8 cellular contexts compared by ENCODE assay signal in the genomic region with DNA sequence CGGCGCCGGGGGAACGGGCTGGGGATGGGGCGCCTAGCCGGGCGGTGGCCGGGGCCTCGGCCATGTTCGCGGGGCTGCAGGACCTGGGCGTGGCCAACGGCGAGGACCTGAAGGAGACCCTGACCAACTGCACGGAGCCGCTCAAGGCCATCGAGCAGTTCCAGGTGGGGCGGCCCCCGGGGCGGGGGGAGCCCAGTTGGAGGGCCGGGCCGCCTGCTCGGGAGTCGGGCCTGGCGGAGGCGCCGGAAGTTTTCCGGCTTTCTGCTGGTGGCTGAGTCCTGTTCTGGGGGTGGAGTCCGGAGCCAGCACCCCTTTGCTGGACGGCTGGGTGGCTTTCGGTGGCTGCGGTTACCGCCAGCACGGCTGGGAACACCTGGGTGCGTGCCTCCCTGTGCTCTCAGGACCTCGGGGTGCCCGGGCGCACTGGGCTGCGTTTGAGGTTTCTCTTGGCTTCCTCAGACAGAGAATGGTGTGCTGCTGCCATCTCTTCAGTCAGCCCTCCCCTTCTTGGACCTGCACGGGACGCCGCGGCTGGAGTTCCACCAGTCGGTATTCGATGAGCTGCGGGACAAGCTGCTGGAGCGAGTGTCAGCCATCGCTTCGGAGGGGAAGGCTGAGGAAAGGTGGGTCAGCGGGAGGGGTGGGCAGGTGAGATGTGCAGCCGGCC. TPM values are rescaled to one million over a fixed set of nuclear protein-coding genes. Genes with fewer than 3 reads are reported as not detected.
DNase-seq lines count a peak whose midpoint lies in the region; ATAC-seq and TF ChIP-seq lines count a peak whose summit lies in the region.

No MANE protein-coding gene starts in this region.

- no peaks in the 10 kb centered on the region for H3K27me3 Mint-ChIP-seq in activated T-cell treated with anti-CD3 and anti-CD28 coated beads, Interleukin-2, amount 50 U/mL, for 72 hours (ENCODE audit: low read depth)
- H3K27me3 Mint-ChIP-seq in WTC11 (ENCODE audit: low read depth), result peaks cover 7% of the 10 kb centered on the region; the same call in 1 of the 2 replicates

- peak overlapping the region; percentile 83 to 87 for H3K4me3 Mint-ChIP-seq in activated T-cell treated with anti-CD3 and anti-CD28 coated beads, Interleukin-2, amount 50 U/mL, for 72 hours
- peak overlapping the region; percentile 83 for H3K4me3 Mint-ChIP-seq in WTC11

- H3K9ac ChIP-seq in rectal smooth muscle tissue (ENCODE audit: low read length), result peak overlapping the region; percentile 80

- intact Hi-C loops in heart right ventricle (cut with DNase I), result no loop called here

- CTCF ChIA-PET in WTC11 (lab: Charles Lee), result interaction anchor here (0.8 to 4.6 kb wide), 9 partner anchors 11 to 192 kb away, joined by 3 to 59 read pairs (median 7); partner anchors contain the start of gene TOR4A

- no peaks in the 10 kb centered on the region for H3K27me3 ChIP-seq in heart right ventricle
- H3K27me3 ChIP-seq in rectal smooth muscle tissue (ENCODE audit: control insufficient read depth, insufficient read depth, low read length), result no peaks in the 10 kb centered on the region

- H3K9me3 ChIP-seq in heart right ventricle, result no peaks in the 10 kb centered on the region

- H3K36me3 ChIP-seq in heart right ventricle (peaks cover 0 to 43% (median 16%) of the 10 kb centered on the region in 9 donors), rectal smooth muscle tissue (ENCODE audit: control insufficient read depth, insufficient read depth, low read length) (peaks cover 2% of the 10 kb centered on the region)

- peaks cover 14% of the 10 kb centered on the region for H3K4me1 Mint-ChIP-seq in activated T-cell treated with anti-CD3 and anti-CD28 coated beads, Interleukin-2, amount 50 U/mL, for 72 hours (ENCODE audit: low read depth)
- peaks cover 8% of the 10 kb centered on the region for H3K4me1 Mint-ChIP-seq in WTC11

- peak in 1 of 2 donors; percentile 53 for ATAC-seq in activated T-cell treated with anti-CD3 and anti-CD28 coated beads, Interleukin-2, amount 50 U/mL, for 72 hours (replicated peaks in 1 of 2)
- ATAC-seq in HG03457 (IDR thresholded peaks at IDR 0.05; ENCODE audit: unreplicated experiment), result peak; percentile 4
- ATAC-seq in WTC11, result peak; percentile 38
- ATAC-seq in heart right ventricle, result peak in 7 of 8 donors; percentile 2 to 17 (median 14)

- H3K4me3 ChIP-seq in heart right ventricle (peak overlapping the region; percentile 85 to 100 (median 98)), rectal smooth muscle tissue (ENCODE audit: low read length) (peak overlapping the region; percentile 85)

- peak overlapping the region; percentile 42 for H3K27ac Mint-ChIP-seq in activated T-cell treated with anti-CD3 and anti-CD28 coated beads, Interleukin-2, amount 50 U/mL, for 72 hours
- no peak overlapping the region for H3K27ac Mint-ChIP-seq in WTC11

- H3K27ac ChIP-seq in heart right ventricle (peak overlapping the region; percentile 68 to 94 (median 86)), rectal smooth muscle tissue (ENCODE audit: low read depth, low read length) (peak overlapping the region; percentile 58)

- peaks cover 13 to 35% (median 26%) of the 10 kb centered on the region in 9 donors for H3K4me1 ChIP-seq in heart right ventricle
- peaks cover 10% of the 10 kb centered on the region for H3K4me1 ChIP-seq in rectal smooth muscle tissue (ENCODE audit: control insufficient read depth, insufficient read depth, low read length)

- POLR2A ChIA-PET in WTC11 (lab: Charles Lee), result interaction anchor here (1.5 to 1.6 kb wide), 2 partner anchors 15 to 55 kb away, joined by 4 to 8 read pairs; partner anchors contain the start of genes TPRN and TUBB4B

- no peak for TF ChIP-seq CTCF in WTC11 (IDR thresholded peaks at IDR 0.05)
- TF ChIP-seq CTCF in heart right ventricle (IDR thresholded peaks at IDR 0.05), result no peak

- WGBS in heart right ventricle, 2 donors, result 3% methylated on average over 37 to 51 of the region's 51 CpGs

- DNase-seq in activated T-cell treated with anti-CD3 and anti-CD28 coated beads, Interleukin-2, amount 50 U/mL, for 72 hours, result no peak
- DNase-seq in activated T-cell treated with anti-CD3 and anti-CD28 coated beads for 4 hours (no peak), WTC11 (ENCODE audit: low spot score) (peak; percentile 57), heart right ventricle (no peak), SK-N-DZ (ENCODE audit: low spot score) (no peak), SIG-M5 (lab: John Stamatoyannopoulos, UW) (no peak)

- no peaks in the 10 kb centered on the region for H3K9me3 Mint-ChIP-seq in activated T-cell treated with anti-CD3 and anti-CD28 coated beads, Interleukin-2, amount 50 U/mL, for 72 hours
- no peaks in the 10 kb centered on the region for H3K9me3 Mint-ChIP-seq in WTC11

- H3K36me3 Mint-ChIP-seq in activated T-cell treated with anti-CD3 and anti-CD28 coated beads, Interleukin-2, amount 50 U/mL, for 72 hours (ENCODE audit: insufficient read depth in 2 of 2), result peaks cover 0 to 3% of the 10 kb centered on the region in 2 donors
- peaks cover 16% of the 10 kb centered on the region for H3K36me3 Mint-ChIP-seq in WTC11

TF ChIP-seq in WTC11, 78 proteins besides CTCF, POLR2A, EP300 and RAD21 (continues in another document):
- TF ChIP-seq FOXP4 (CRISPR knock-in tag; IDR thresholded peaks at IDR 0.05) (no peak; the same call in 1 of the 2 replicates), RELA (CRISPR knock-in tag; IDR thresholded peaks at IDR 0.05; ENCODE audit: borderline replicate concordance) (no peak), MLX (CRISPR knock-in tag; IDR thresholded peaks at IDR 0.05) (no peak), MXD4 (CRISPR knock-in tag; IDR thresholded peaks at IDR 0.05; ENCODE audit: borderline replicate concordance) (no peak), TP53 (CRISPR knock-in tag; IDR thresholded peaks at IDR 0.05) (no peak), NFE2L1 (CRISPR knock-in tag; IDR thresholded peaks at IDR 0.05) (no peak), ESRRA (CRISPR knock-in tag; IDR thresholded peaks at IDR 0.05; ENCODE audit: borderline replicate concordance) (no peak), SP1 (CRISPR knock-in tag; conservative IDR thresholded peaks at IDR 0.05) (peak; percentile 27; the same call in 1 of the 2 replicates)

RNA-seq across cellular contexts. Expression of gene NELFB, which starts 0.5 kb away (rescaled TPM):
- 10 to 100 TPM; 53.1 to 56.6 TPM for total RNA-seq in activated T-cell treated with anti-CD3 and anti-CD28 coated beads, Interleukin-2, amount 50 U/mL, for 72 hours
- total RNA-seq in WTC11 (2021), result 93.7 to 95.0 TPM (median 94.7 TPM) in 3 replicates
- 10 to 100 TPM; 31.6 to 47.1 (median 39.2) TPM for total RNA-seq in heart right ventricle
- polyA plus RNA-seq in heart right ventricle, result 10 to 100 TPM; 31.5 to 52.9 TPM
- polyA plus RNA-seq in SK-N-DZ (2014; cell fraction: cytosol; rRNA removed), result 116 TPM in 2 replicates
- 73.0 and 86.4 TPM in 2 replicates for polyA plus RNA-seq in SK-N-DZ (2014; cell fraction: nucleus; rRNA removed)

RNA-seq across cellular contexts. Expression of gene STPG3, which starts 4.5 kb away (rescaled TPM):
- under 1 TPM in 1 of 2 donors, not detected in 1; 0.63 TPM for total RNA-seq in activated T-cell treated with anti-CD3 and anti-CD28 coated beads, Interleukin-2, amount 50 U/mL, for 72 hours
- total RNA-seq in WTC11 (2021) (0.21 to 0.26 TPM in 2 of 3 replicates, not detected in the other), heart right ventricle (under 1 TPM in 3 of 10 donors, not detected in 7; 0.24 to 0.32 (median 0.32) TPM)
- under 1 TPM in 1 of 2 donors, not detected in 1; 0.44 TPM for polyA plus RNA-seq in heart right ventricle
- polyA plus RNA-seq in SK-N-DZ (2014; cell fraction: cytosol; rRNA removed), result not detected in 2 replicates
- 0.70 and 1.4 TPM in 2 replicates for polyA plus RNA-seq in SK-N-DZ (2014; cell fraction: nucleus; rRNA removed)

RNA-seq across cellular contexts. Expression of gene TUBB4B, which starts 14.5 kb away (rescaled TPM):
- total RNA-seq in activated T-cell treated with anti-CD3 and anti-CD28 coated beads, Interleukin-2, amount 50 U/mL, for 72 hours, result 100 to 1,000 TPM; 122 to 128 TPM
- total RNA-seq in WTC11 (2021) (373 to 376 TPM (median 375 TPM) in 3 replicates), heart right ventricle (100 to 1,000 TPM; 211 to 495 (median 330) TPM)
- 100 to 1,000 TPM; 522 to 992 TPM for polyA plus RNA-seq in heart right ventricle
- polyA plus RNA-seq in SK-N-DZ (2014; cell fraction: cytosol; rRNA removed), result 521 and 591 TPM in 2 replicates
- polyA plus RNA-seq in SK-N-DZ (2014; cell fraction: nucleus; rRNA removed), result 321 and 345 TPM in 2 replicates

RNA-seq across cellular contexts. Expression of gene TOR4A, which starts 21.9 kb away (rescaled TPM):
- 1 to 10 TPM; 4.3 to 8.3 TPM for total RNA-seq in activated T-cell treated with anti-CD3 and anti-CD28 coated beads, Interleukin-2, amount 50 U/mL, for 72 hours
- total RNA-seq in WTC11 (2021) (7.3 to 11.8 TPM (median 11.3 TPM) in 3 replicates), heart right ventricle (10 to 100 TPM; 15.2 to 21.5 (median 16.8) TPM)
- polyA plus RNA-seq in heart right ventricle, result 10 to 100 TPM in 1 of 2 donors, 1 to 10 TPM in 1; 4.7 to 11.5 TPM
- polyA plus RNA-seq in SK-N-DZ (2014; cell fraction: cytosol; rRNA removed), result 0.29 and 0.35 TPM in 2 replicates
- 0.21 and 1.2 TPM in 2 replicates for polyA plus RNA-seq in SK-N-DZ (2014; cell fraction: nucleus; rRNA removed)

RNA-seq across cellular contexts. Expression of gene SLC34A3, which starts 24.9 kb away (rescaled TPM):
- under 1 TPM; 0.12 to 0.14 TPM for total RNA-seq in activated T-cell treated with anti-CD3 and anti-CD28 coated beads, Interleukin-2, amount 50 U/mL, for 72 hours
- total RNA-seq in WTC11 (2021) (0.13 to 0.23 TPM (median 0.14 TPM) in 3 replicates), heart right ventricle (not detected)
- not detected for polyA plus RNA-seq in heart right ventricle
- 0.57 TPM in 1 of 2 replicates, not detected in the other for polyA plus RNA-seq in SK-N-DZ (2014; cell fraction: cytosol; rRNA removed)
- polyA plus RNA-seq in SK-N-DZ (2014; cell fraction: nucleus; rRNA removed), result 0.82 TPM in 1 of 2 replicates, not detected in the other
